In the genomic region with DNA sequence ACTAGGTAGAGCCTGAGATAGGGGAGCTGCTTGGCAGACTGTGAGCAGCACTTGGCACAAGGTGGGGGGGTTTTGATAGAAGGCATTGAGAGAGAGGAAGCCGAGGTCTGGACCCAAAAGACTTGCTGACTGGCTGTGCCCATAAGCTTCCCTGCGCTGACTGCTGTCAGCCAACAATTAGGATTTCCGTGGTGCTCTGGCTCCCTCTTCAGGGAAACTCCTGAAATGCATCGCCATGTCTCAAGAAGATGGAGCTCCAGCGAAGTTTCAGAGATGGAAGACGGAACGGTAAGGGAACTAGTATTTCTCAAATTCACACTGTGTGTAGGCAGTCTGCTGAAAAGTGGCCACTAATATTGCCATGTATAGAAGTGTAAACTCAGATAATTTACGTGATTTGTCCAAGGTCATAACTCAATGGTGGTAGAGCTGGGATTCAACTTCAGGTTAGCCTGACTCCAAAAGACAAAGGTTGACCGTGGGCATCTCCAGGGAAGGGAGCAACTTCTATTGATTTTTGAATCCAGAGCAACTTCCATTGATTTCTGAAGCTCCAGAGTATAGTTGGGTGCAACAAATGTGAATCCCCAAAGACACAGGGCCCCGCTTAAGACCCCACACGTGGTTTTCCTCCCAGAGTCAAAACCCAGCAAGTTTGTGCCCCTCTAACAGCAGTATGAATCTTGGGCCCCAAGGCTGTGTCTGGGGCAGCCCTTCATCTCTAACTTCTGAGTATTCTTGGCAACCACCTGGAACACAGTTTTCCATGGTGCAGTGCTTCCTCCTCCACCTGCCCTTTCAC, we compare ENCODE assay signal across 1 cellular context.
TF ChIP-seq lines count a peak whose summit lies in the region.

No MANE protein-coding gene starts in this region.

TF ChIP-seq in H1, 55 proteins besides CTCF, POLR2A, EP300 and RAD21:
- TF ChIP-seq RBBP5 (IDR thresholded peaks at IDR 0.05; ENCODE audit: borderline replicate concordance, low read depth, low read length) (no peak), BCL11A (IDR thresholded peaks at IDR 0.05; ENCODE audit: low read depth in 2 of 2, low read length in 2 of 2) (no peak), JUN (IDR thresholded peaks at IDR 0.05; ENCODE audit: low read depth, low read length) (no peak), KDM5A (IDR thresholded peaks at IDR 0.05; ENCODE audit: low read length) (no peak), POLR2AphosphoS5 (IDR thresholded peaks at IDR 0.05; ENCODE audit: low read depth, low read length) (no peak)
